In the genomic region with DNA sequence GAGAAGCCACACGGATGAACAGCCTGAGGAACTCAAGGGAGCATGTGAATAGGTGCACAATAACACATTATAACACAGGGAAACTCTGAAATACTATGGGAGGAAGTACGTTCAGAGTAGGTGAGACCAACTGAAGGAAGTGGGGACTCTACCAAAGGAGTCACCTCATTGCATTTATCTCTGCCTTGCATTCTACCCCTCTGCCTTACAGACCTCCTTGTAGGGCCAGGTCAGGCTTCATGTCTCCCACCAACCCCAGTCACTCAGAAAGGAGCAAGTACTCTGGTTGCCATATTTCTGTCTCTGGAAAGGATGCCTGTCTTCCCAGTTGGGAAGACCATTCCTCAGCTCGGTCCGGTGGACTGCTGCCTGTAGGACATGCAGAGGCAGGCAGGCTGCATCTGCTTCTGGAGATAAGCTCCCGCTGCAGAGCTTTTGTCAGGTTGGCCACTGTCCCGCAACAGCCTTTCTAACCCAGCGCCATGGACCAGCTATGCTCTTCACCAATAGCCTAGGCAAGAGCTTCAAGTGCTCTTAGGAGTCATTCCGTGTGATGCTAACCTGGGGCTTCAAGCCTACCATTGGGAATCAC, we compare ENCODE assay signal across 19 cellular contexts. TPM values are rescaled to one million over a fixed set of nuclear protein-coding genes. Genes with fewer than 3 reads are reported as not detected.
DNase-seq lines count a peak whose midpoint lies in the region; ATAC-seq, FAIRE-seq and TF ChIP-seq lines count a peak whose summit lies in the region.
"Had no signal": no experiment of that assay in that cellular context is flagged by ENCODE, and none has a peak within 500 bp of the region (broad histone marks: within the 10 kb centered on the region; RNA-seq: fewer than 3 reads in every experiment).

No MANE protein-coding gene starts in this region.

- H3K79me1 ChIP-seq in H1 (ENCODE audit: low read depth, low read length) = no peaks in the 10 kb centered on the region

- no peak overlapping the region for H2AK5ac ChIP-seq in H1 (ENCODE audit: low read depth, low read length)

- no peak overlapping the region for H2BK5ac ChIP-seq in H1 (ENCODE audit: low read depth, low read length)

- TF ChIP-seq RAD21 in H1 (IDR thresholded peaks at IDR 0.05 in 1 of 2, conservative IDR thresholded peaks at IDR 0.05 in 1 of 2; ENCODE audit: low read depth in 2 of 2, low read length in 2 of 2) = no peak

- no peak overlapping the region for H3K56ac ChIP-seq in H1 (replicated peaks; ENCODE audit: insufficient read length, low read depth, low read length)

- H4K5ac ChIP-seq in H1 (ENCODE audit: insufficient read length, low read depth, low read length) = no peak overlapping the region

- DNase-seq in NCI-H748 (lab: John Stamatoyannopoulos, UW; ENCODE audit: unreplicated experiment) (peak; percentile 5), NCI-H748 treated with DMSO at 0.1 percent for 48 hours (lab: John Stamatoyannopoulos, UW) (no peak), H1 (ENCODE audit: low read depth in 1 of 2, low spot score in 2 of 2) (no peak), cerebellar nuclear complex (lab: John Stamatoyannopoulos, UW) (no peak), omental fat pad (ENCODE audit: low spot score) (no peak), RPMI8226 (no peak)
- DNase-seq in Jurkat, Clone E6-1 (ENCODE audit: low read depth, low spot score) = peak; percentile 9
- DNase-seq: 8988T; ACHN; Calu3; CD4-positive, alpha-beta memory T cell; COR-L47; DND-41; GOT3; H7; HCEC 1CT had no signal

- H3K4me1 ChIP-seq in H1 (replicated peaks in 1 of 4; ENCODE audit: control insufficient read depth in 3 of 4, insufficient read depth in 4 of 4, low read length in 3 of 4) = peaks cover 0 to 5% (median 1%) of the 10 kb centered on the region in 4 experiments; a peak in 3 of 7 replicates
- H3K4me1 ChIP-seq: A549 had no signal

- FAIRE-seq in H1 (lab: Jason Lieb, UNC) = no peak
- FAIRE-seq: A549, GM12892 had no signal

- TF ChIP-seq EP300 in H1 (IDR thresholded peaks at IDR 0.05; ENCODE audit: borderline replicate concordance in 1 of 2, low read depth in 2 of 2, low read length in 2 of 2) = no peak

- TF ChIP-seq POLR2A in H1 (IDR thresholded peaks at IDR 0.05; ENCODE audit: control extremely low read depth in 1 of 2, low read depth in 2 of 2, low read length in 2 of 2) = no peak

- H3K27ac ChIP-seq in H1 (ENCODE audit: low read depth, low read length) = no peak overlapping the region
- H3K27ac ChIP-seq: A549 had no signal

- no peak overlapping the region for H3K18ac ChIP-seq in H1 (ENCODE audit: extremely low read depth, low read length)

- no peaks in the 10 kb centered on the region for H3K79me2 ChIP-seq in H1 (ENCODE audit: control insufficient read depth in 1 of 2, insufficient read depth in 2 of 2, low read length in 2 of 2)

- H3K9me3 ChIP-seq in H1 (ENCODE audit: insufficient read depth in 2 of 2, low read depth in 1 of 2, low read length in 1 of 2) = no peaks in the 10 kb centered on the region
- H3K9me3 ChIP-seq: A549 had no signal

- no peak overlapping the region for H3K4ac ChIP-seq in H1 (replicated peaks; ENCODE audit: insufficient read length, low read depth, low read length)

- no peaks in the 10 kb centered on the region for H3K27me3 ChIP-seq in H1 (replicated peaks in 1 of 4; ENCODE audit: control insufficient read depth in 3 of 4, extremely low read depth in 1 of 4, insufficient read depth in 3 of 4, low read length in 3 of 4)

- H3K23me2 ChIP-seq in H1 (ENCODE audit: low read depth, low read length) = no peaks in the 10 kb centered on the region

- no peaks in the 10 kb centered on the region for H3K36me3 ChIP-seq in H1 (ENCODE audit: control insufficient read depth in 2 of 4, insufficient read depth in 4 of 4, low read length in 3 of 4)

- H2BK15ac ChIP-seq in H1 (ENCODE audit: low read length) = no peak overlapping the region

- no peak overlapping the region for H3K9ac ChIP-seq in H1 (replicated peaks in 1 of 4; ENCODE audit: extremely low read depth in 1 of 4, low read depth in 3 of 4, low read length in 3 of 4)

- no peak overlapping the region for H3K14ac ChIP-seq in H1 (ENCODE audit: insufficient read length)

- no peak overlapping the region for H2BK120ac ChIP-seq in H1 (replicated peaks; ENCODE audit: low read depth, low read length)

- H3K23ac ChIP-seq in H1 (ENCODE audit: insufficient read length) = no peak overlapping the region

- H4K91ac ChIP-seq in H1 (replicated peaks; ENCODE audit: insufficient read length, low read length) = no peak overlapping the region

- H4K20me1 ChIP-seq in H1 (replicated peaks in 1 of 2; ENCODE audit: control insufficient read depth in 1 of 2, insufficient read depth in 2 of 2, low read length in 2 of 2) = no peaks in the 10 kb centered on the region

- TF ChIP-seq CTCF in H1 (IDR thresholded peaks at IDR 0.05; ENCODE audit: control extremely low read depth in 1 of 3, insufficient read depth in 1 of 3, low read depth in 1 of 3, low read length in 3 of 3) = no peak
- no peak for TF ChIP-seq CTCF in omental fat pad (IDR thresholded peaks at IDR 0.05)

- peak overlapping the region; percentile 5; the same call in 1 of the 2 replicates for H2BK20ac ChIP-seq in H1 (ENCODE audit: low read length)

- H2AFZ ChIP-seq in H1 (ENCODE audit: low read length) = no peak overlapping the region

- WGBS in H1 (ENCODE audit: extremely low coverage in 1 of 2, insufficient coverage in 1 of 2, insufficient read length in 1 of 2, insufficient replicate concordance in 2 of 2, low coverage in 1 of 2, low lambda C conversion rate in 2 of 2, missing lambda C conversion rate in 1 of 2), 2 experiments = 81% methylated on average over 8 of the region's 8 CpGs; no CpG with 5 or more reads in 1 of the 2 experiments

- H4K8ac ChIP-seq in H1 (ENCODE audit: extremely low read depth, insufficient read depth, low read length) = no peak overlapping the region

- POLR2A ChIA-PET in H1 (lab: Charles Lee; ENCODE audit: partially characterized antibody) = no interaction called here

- no peak overlapping the region for H3K4me3 ChIP-seq in Jurkat, Clone E6-1 (ENCODE audit: low read length)
- no peak overlapping the region for H3K4me3 ChIP-seq in H1 (ENCODE audit: extremely low read depth in 1 of 4, insufficient read depth in 2 of 4, low read depth in 3 of 4, low read length in 4 of 4)
- H3K4me3 ChIP-seq: A549 had no signal

- H2BK12ac ChIP-seq in H1 (ENCODE audit: low read depth, low read length) = no peak overlapping the region

- CTCF ChIA-PET in H1 (lab: Charles Lee; ENCODE audit: partially characterized antibody) = interaction anchor here (0.6 to 2.9 kb wide), 14 partner anchors 10 to 368 kb away, joined by 3 to 13 read pairs (median 6); no protein-coding TSS in a partner anchor

- no peak overlapping the region for H3K4me2 ChIP-seq in H1 (ENCODE audit: insufficient read depth in 1 of 2, low read depth in 2 of 2, low read length in 2 of 2)
- H3K4me2 ChIP-seq: A549 had no signal

- ATAC-seq in omental fat pad (ENCODE audit: low FRiP score) = no peak

TF ChIP-seq in H1, 55 proteins besides CTCF, POLR2A, EP300 and RAD21 (continues in another document):
- TF ChIP-seq SRF (IDR thresholded peaks at IDR 0.05; ENCODE audit: low read depth, low read length) (no peak), RNF2 (IDR thresholded peaks at IDR 0.05; ENCODE audit: borderline replicate concordance, low read depth, low read length, missing control alignments, poor library complexity, severe bottlenecking) (no peak), CBX5 (IDR thresholded peaks at IDR 0.05; ENCODE audit: low read depth, low read length) (no peak), EGR1 (IDR thresholded peaks at IDR 0.05; ENCODE audit: borderline replicate concordance, low read depth, low read length) (no peak), RFX5 (IDR thresholded peaks at IDR 0.05; ENCODE audit: borderline replicate concordance, low read depth, low read length) (no peak), JUND (IDR thresholded peaks at IDR 0.05; ENCODE audit: low read length) (no peak), ZNF274 (IDR thresholded peaks at IDR 0.05; ENCODE audit: borderline replicate concordance, extremely low read depth, low read length) (no peak), RBBP5 (IDR thresholded peaks at IDR 0.05; ENCODE audit: borderline replicate concordance, low read depth, low read length) (no peak), GABPA (IDR thresholded peaks at IDR 0.05; ENCODE audit: borderline replicate concordance, insufficient read depth, low read length) (no peak), TAF1 (IDR thresholded peaks at IDR 0.05; ENCODE audit: low read depth, low read length) (no peak), MAFK (IDR thresholded peaks at IDR 0.05; ENCODE audit: low read depth, low read length) (no peak), TCF12 (IDR thresholded peaks at IDR 0.05; ENCODE audit: low read depth, low read length) (no peak), TEAD4 (IDR thresholded peaks at IDR 0.05; ENCODE audit: low read depth, low read length) (no peak), SUZ12 (IDR thresholded peaks at IDR 0.05; ENCODE audit: low read length) (no peak), FOSL1 (IDR thresholded peaks at IDR 0.05; ENCODE audit: insufficient read depth, low read depth, low read length) (no peak), KDM1A (IDR thresholded peaks at IDR 0.05; ENCODE audit: borderline replicate concordance, low read length) (no peak), CREB1 (IDR thresholded peaks at IDR 0.05) (no peak)
- TF ChIP-seq, protein P1, sequence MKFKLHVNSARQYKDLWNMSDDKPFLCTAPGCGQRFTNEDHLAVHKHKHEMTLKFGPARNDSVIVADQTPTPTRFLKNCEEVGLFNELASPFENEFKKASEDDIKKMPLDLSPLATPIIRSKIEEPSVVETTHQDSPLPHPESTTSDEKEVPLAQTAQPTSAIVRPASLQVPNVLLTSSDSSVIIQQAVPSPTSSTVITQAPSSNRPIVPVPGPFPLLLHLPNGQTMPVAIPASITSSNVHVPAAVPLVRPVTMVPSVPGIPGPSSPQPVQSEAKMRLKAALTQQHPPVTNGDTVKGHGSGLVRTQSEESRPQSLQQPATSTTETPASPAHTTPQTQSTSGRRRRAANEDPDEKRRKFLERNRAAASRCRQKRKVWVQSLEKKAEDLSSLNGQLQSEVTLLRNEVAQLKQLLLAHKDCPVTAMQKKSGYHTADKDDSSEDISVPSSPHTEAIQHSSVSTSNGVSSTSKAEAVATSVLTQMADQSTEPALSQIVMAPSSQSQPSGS (IDR thresholded peaks at IDR 0.05; ENCODE audit: low read length) = no peak

RNA-seq across cellular contexts. Expression of a gene that starts 51.6 kb away (rescaled TPM):
- not detected for polyA plus RNA-seq in Jurkat, Clone E6-1 (2012; ENCODE audit: insufficient read depth, insufficient read length)
- total RNA-seq in H1 (2021; fragmentation: NEBNext Ultra II Directional; extraction: Animal tissue kit (Norgen Biotek cat#: 25700)) = not detected in 2 replicates
- not detected in 2 replicates for polyA plus RNA-seq in H1 (2011; rRNA removed)
- not detected for polyA plus RNA-seq in H1 (2011; cell fraction: cytosol; rRNA removed)
- not detected for polyA plus RNA-seq in H1 (2011; cell fraction: nucleus; rRNA removed)
- polyA plus RNA-seq in H1 (2012, experiment 1 of 2) = not detected in 4 replicates
- not detected for polyA plus RNA-seq in H1 (2012, experiment 2 of 2)
- polyA plus RNA-seq in H1 (2013, experiment 1 of 2) = not detected
- not detected for polyA plus RNA-seq in H1 (2013, experiment 2 of 2)
- polyA minus RNA-seq in H1 (2011; rRNA and poly(A)+ RNA removed) = not detected in 2 replicates
- polyA minus RNA-seq in H1 (2011; cell fraction: cytosol; rRNA and poly(A)+ RNA removed) = not detected
- not detected for polyA minus RNA-seq in H1 (2011; cell fraction: nucleus; rRNA and poly(A)+ RNA removed)
- not detected for total RNA-seq in omental fat pad
- total RNA-seq: Calu3; CD4-positive, alpha-beta memory T cell; H7 had no signal
- polyA plus RNA-seq: A549; BJ; CD4-positive, alpha-beta memory T cell had no signal

Comparison
In these comparisons a context has a peak if more than half of its experiments do, and no peak if none do; other contexts are left out.
1. DNase-seq: peak in NCI-H748 (single experiment) and Jurkat, Clone E6-1 (single experiment); none in NCI-H748 treated with DMSO at 0.1 percent for 48 hours (single experiment), H1 (0 of 2), cerebellar nuclear complex (0 of 2), omental fat pad (single experiment) and RPMI8226 (single experiment).